In the genomic region with DNA sequence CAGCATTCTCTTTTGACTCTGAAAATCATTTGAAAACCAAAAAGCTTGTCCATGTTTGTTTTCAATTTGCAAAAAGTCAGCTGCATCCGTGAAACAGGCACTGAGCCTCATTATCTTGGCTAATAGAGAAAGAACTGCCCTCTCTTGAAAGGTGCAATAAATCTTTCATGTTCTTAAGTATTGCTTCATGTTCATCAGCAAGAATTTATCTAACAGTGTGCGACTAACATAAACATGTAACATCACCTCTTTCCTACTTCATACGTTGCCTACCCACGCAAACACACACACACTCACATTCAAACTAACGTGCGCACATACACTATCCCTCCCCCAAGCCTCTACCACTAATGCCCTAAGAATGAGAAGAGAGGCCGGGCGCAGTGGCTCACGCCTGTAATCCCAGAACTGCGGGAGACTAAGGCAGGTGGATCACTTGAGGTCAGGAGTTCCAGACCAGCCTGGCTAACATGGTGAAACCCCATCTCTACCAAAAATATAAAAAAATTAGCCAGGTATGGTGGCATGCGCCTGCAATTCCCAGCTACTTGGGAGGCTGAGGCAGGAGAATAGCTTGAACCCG, we compare ENCODE assay signal across 23 cellular contexts.
DNase-seq lines count a peak whose midpoint lies in the region; ATAC-seq and TF ChIP-seq lines count a peak whose summit lies in the region.
"Had no signal": no experiment of that assay in that cellular context is flagged by ENCODE, and none has a peak within 500 bp of the region (broad histone marks: within the 10 kb centered on the region; RNA-seq: fewer than 3 reads in every experiment).

No MANE protein-coding gene starts in this region.

- H3K9me3 Mint-ChIP-seq in brain: peaks cover 0 to 3% (median 0%) of the 10 kb centered on the region in 5 experiments
- H3K9me3 Mint-ChIP-seq: endodermal cell, HFFc6 had no signal

- H3K9me3 ChIP-seq in SK-N-SH (no peaks in the 10 kb centered on the region), prostate gland (no peaks in the 10 kb centered on the region), PC-3 (ENCODE audit: low read length) (no peaks in the 10 kb centered on the region)
- H3K9me3 ChIP-seq: BE2C, breast epithelium, colonic mucosa, esophagus squamous epithelium, Peyer's patch, SJCRH30 had no signal

- CTCF ChIA-PET in SK-N-SH (lab: Yijun Ruan, JAX) (no interaction called here), PC-3 (lab: Charles Lee) (no interaction called here)

- TF ChIP-seq POLR2A in prostate gland (IDR thresholded peaks at IDR 0.05): no peak

- no TSS peak for BruUV-seq in PC-3 (replicated peaks; lab: Mats Ljungman, UMichigan)

- H3K27me3 ChIP-seq in SK-N-SH (ENCODE audit: insufficient read depth): no peaks in the 10 kb centered on the region
- H3K27me3 ChIP-seq in prostate gland (replicated peaks; ENCODE audit: insufficient read depth): no peaks in the 10 kb centered on the region
- no peaks in the 10 kb centered on the region for H3K27me3 ChIP-seq in PC-3 (ENCODE audit: low read length)
- H3K27me3 ChIP-seq: BE2C, breast epithelium, colonic mucosa, esophagus squamous epithelium, Peyer's patch, SJCRH30 had no signal

- no peak for ATAC-seq in SK-N-SH treated with all-trans-retinoic acid at 6 μM for 48 hours
- ATAC-seq in PC-3: no peak
- ATAC-seq: activated T-cell treated with anti-CD3 and anti-CD28 coated beads, Interleukin-2, amount 50 U/mL, for 4 hours had no signal

- TF ChIP-seq EP300 in SK-N-SH (IDR thresholded peaks at IDR 0.05; ENCODE audit: borderline replicate concordance in 1 of 2, low read depth in 1 of 2, low read length in 1 of 2): peak in 1 of 2 experiments; percentile 80; a peak in 1 of 4 replicates

- H3K79me2 ChIP-seq in SK-N-SH (ENCODE audit: insufficient read depth): no peaks in the 10 kb centered on the region
- H3K79me2 ChIP-seq in PC-3 (ENCODE audit: low read length): no peaks in the 10 kb centered on the region

- no peak for DNase-seq in SK-N-SH
- DNase-seq in left kidney (ENCODE audit: low read depth, low spot score): peak; percentile 59
- DNase-seq in NCI-H774 (lab: John Stamatoyannopoulos, UW): no peak
- DNase-seq in prostate gland (ENCODE audit: low spot score): no peak
- no peak for DNase-seq in PC-3
- DNase-seq in coronary artery (ENCODE audit: low spot score): no peak
- DNase-seq: activated CD4-positive, alpha-beta T cell treated with anti-CD3 and anti-CD28 coated beads for 48 hours; activated naive CD4-positive, alpha-beta T cell; activated T-cell treated with anti-CD3 and anti-CD28 coated beads, Interleukin-2, amount 50 U/mL, for 4 hours; BE2C; colonic mucosa; endodermal cell; esophagus squamous epithelium; GDM1; HFFc6; NCI-H2171; Peyer's patch; SJCRH30; trophoblast cell had no signal

- peak overlapping the region in 4 of 5 experiments; percentile 22 to 73 (median 36) for H3K27ac Mint-ChIP-seq in brain
- H3K27ac Mint-ChIP-seq: endodermal cell, HFFc6 had no signal

- TF ChIP-seq RAD21 in SK-N-SH (IDR thresholded peaks at IDR 0.05; ENCODE audit: low read length): no peak; the same call in 1 of the 2 replicates

- intact Hi-C loops in prostate gland (cut with DNase I): no loop called here
- intact Hi-C loops in PC-3 (cut with micrococcal nuclease): no loop called here

- H3K4me1 Mint-ChIP-seq in brain: peaks cover 57% of the 10 kb centered on the region

- H3F3A ChIP-seq in SK-N-SH (replicated peaks; ENCODE audit: insufficient read depth) (no peaks in the 10 kb centered on the region), PC-3 (ENCODE audit: low read length, unreplicated experiment) (no peaks in the 10 kb centered on the region)

- no peaks in the 10 kb centered on the region for H3K9me2 ChIP-seq in SK-N-SH
- no peaks in the 10 kb centered on the region for H3K9me2 ChIP-seq in PC-3 (replicated peaks; ENCODE audit: low read length)

- H4K20me1 ChIP-seq in SK-N-SH (ENCODE audit: insufficient read depth) (no peaks in the 10 kb centered on the region), PC-3 (ENCODE audit: low read length) (no peaks in the 10 kb centered on the region)

- peak overlapping the region in 1 of 5 experiments; percentile 6 for H3K4me3 Mint-ChIP-seq in brain
- H3K4me3 Mint-ChIP-seq: activated T-cell treated with anti-CD3 and anti-CD28 coated beads, Interleukin-2, amount 50 U/mL, for 4 hours; endodermal cell; HFFc6 had no signal

- H3K36me3 ChIP-seq in SK-N-SH (replicated peaks in 1 of 2; ENCODE audit: control insufficient read depth in 1 of 2, insufficient read depth in 2 of 2, low read length in 1 of 2) (no peaks in the 10 kb centered on the region), prostate gland (no peaks in the 10 kb centered on the region), PC-3 (ENCODE audit: low read depth, low read length) (no peaks in the 10 kb centered on the region)
- H3K36me3 ChIP-seq: BE2C, breast epithelium, colonic mucosa, esophagus squamous epithelium, Peyer's patch, SJCRH30 had no signal

- TF ChIP-seq CTCF in SK-N-SH (IDR thresholded peaks at IDR 0.05): no peak
- no peak for TF ChIP-seq CTCF in brain (conservative IDR thresholded peaks at IDR 0.05)
- no peak for TF ChIP-seq CTCF in prostate gland (IDR thresholded peaks at IDR 0.05)
- no peak for TF ChIP-seq CTCF in PC-3 (conservative IDR thresholded peaks at IDR 0.05; ENCODE audit: low read depth, low read length)
- TF ChIP-seq CTCF in coronary artery (IDR thresholded peaks at IDR 0.05): no peak

- H3K27me3 Mint-ChIP-seq in brain: peaks cover 3% of the 10 kb centered on the region

- H3K27ac ChIP-seq in SK-N-SH (ENCODE audit: low read depth in 2 of 2, low read length in 1 of 2): peak overlapping the region in 1 of 2 experiments; percentile 85; a peak in 2 of 4 replicates
- no peak overlapping the region for H3K27ac ChIP-seq in prostate gland
- H3K27ac ChIP-seq in PC-3 (ENCODE audit: low read length): no peak overlapping the region
- H3K27ac ChIP-seq in coronary artery: no peak overlapping the region
- H3K27ac ChIP-seq: breast epithelium, colonic mucosa, esophagus squamous epithelium, Peyer's patch, SJCRH30 had no signal

- H3K9ac ChIP-seq in SK-N-SH (no peak overlapping the region), PC-3 (ENCODE audit: low read length) (no peak overlapping the region)

- H3K4me1 ChIP-seq in SK-N-SH (ENCODE audit: control insufficient read depth in 1 of 2, insufficient read depth in 2 of 2, low read depth in 1 of 2, low read length in 1 of 2) (peaks cover 34 to 41% of the 10 kb centered on the region in 2 experiments; a peak in 3 of 4 replicates), prostate gland (replicated peaks) (no peaks in the 10 kb centered on the region), PC-3 (ENCODE audit: insufficient read depth, low read length) (no peaks in the 10 kb centered on the region)
- H3K4me1 ChIP-seq: breast epithelium, colonic mucosa, esophagus squamous epithelium, Peyer's patch had no signal

- H2AFZ ChIP-seq in SK-N-SH (ENCODE audit: low read depth): no peak overlapping the region
- H2AFZ ChIP-seq in PC-3 (ENCODE audit: low read length): no peak overlapping the region

- no peak overlapping the region for H3K4me2 ChIP-seq in SK-N-SH
- H3K4me2 ChIP-seq in PC-3 (ENCODE audit: low read length): no peak overlapping the region

- no peaks in the 10 kb centered on the region for H3K36me3 Mint-ChIP-seq in brain

- POLR2A ChIA-PET in SK-N-SH (lab: Yijun Ruan, JAX) (no interaction called here), PC-3 (lab: Charles Lee; ENCODE audit: unreplicated experiment) (no interaction called here)

- H3K4me3 ChIP-seq in SK-N-SH (ENCODE audit: low read depth in 2 of 2, low read length in 1 of 2): no peak overlapping the region
- H3K4me3 ChIP-seq in prostate gland: no peak overlapping the region
- H3K4me3 ChIP-seq in PC-3 (ENCODE audit: low read length): no peak overlapping the region
- H3K4me3 ChIP-seq in coronary artery: no peak overlapping the region
- H3K4me3 ChIP-seq: breast epithelium, colonic mucosa, esophagus squamous epithelium, lung, Peyer's patch, SJCRH30 had no signal

- WGBS in SK-N-SH (ENCODE audit: low lambda C conversion rate): 89% methylated on average over 12 of the region's 12 CpGs
- 82% methylated on average over 12 of the region's 12 CpGs for WGBS in prostate gland

TF ChIP-seq in SK-N-SH treated with all-trans-retinoic acid at 6 μM for 48 hours, 23 proteins besides CTCF, POLR2A, EP300 and RAD21:
- TF ChIP-seq ISL1 (CRISPR knock-in tag; IDR thresholded peaks at IDR 0.05): 0 out of 2 replicates have a peak, but pooled peaks have one; percentile 38
- no peak for TF ChIP-seq ZC3H10 (CRISPR knock-in tag; IDR thresholded peaks at IDR 0.05)

TF ChIP-seq in SK-N-SH, 30 proteins besides CTCF, POLR2A, EP300 and RAD21 (continues in another document):
- no peak for TF ChIP-seq MEF2A (IDR thresholded peaks at IDR 0.05; ENCODE audit: borderline replicate concordance, low read depth)
- TF ChIP-seq POLR2AphosphoS5 (IDR thresholded peaks at IDR 0.05; ENCODE audit: low read depth, low read length): no peak
- no peak for TF ChIP-seq MXI1 (IDR thresholded peaks at IDR 0.05; ENCODE audit: low read depth, low read length)
- TF ChIP-seq, protein P1, sequence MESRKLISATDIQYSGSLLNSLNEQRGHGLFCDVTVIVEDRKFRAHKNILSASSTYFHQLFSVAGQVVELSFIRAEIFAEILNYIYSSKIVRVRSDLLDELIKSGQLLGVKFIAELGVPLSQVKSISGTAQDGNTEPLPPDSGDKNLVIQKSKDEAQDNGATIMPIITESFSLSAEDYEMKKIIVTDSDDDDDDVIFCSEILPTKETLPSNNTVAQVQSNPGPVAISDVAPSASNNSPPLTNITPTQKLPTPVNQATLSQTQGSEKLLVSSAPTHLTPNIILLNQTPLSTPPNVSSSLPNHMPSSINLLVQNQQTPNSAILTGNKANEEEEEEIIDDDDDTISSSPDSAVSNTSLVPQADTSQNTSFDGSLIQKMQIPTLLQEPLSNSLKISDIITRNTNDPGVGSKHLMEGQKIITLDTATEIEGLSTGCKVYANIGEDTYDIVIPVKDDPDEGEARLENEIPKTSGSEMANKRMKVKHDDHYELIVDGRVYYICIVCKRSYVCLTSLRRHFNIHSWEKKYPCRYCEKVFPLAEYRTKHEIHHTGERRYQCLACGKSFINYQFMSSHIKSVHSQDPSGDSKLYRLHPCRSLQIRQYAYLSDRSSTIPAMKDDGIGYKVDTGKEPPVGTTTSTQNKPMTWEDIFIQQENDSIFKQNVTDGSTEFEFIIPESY (IDR thresholded peaks at IDR 0.05; ENCODE audit: borderline replicate concordance, low read depth): no peak
- no peak for TF ChIP-seq CHD2 (IDR thresholded peaks at IDR 0.05; ENCODE audit: low read length, partially characterized antibody)
- TF ChIP-seq RXRA (IDR thresholded peaks at IDR 0.05; ENCODE audit: borderline replicate concordance, low read depth): no peak
- TF ChIP-seq, protein P2, sequence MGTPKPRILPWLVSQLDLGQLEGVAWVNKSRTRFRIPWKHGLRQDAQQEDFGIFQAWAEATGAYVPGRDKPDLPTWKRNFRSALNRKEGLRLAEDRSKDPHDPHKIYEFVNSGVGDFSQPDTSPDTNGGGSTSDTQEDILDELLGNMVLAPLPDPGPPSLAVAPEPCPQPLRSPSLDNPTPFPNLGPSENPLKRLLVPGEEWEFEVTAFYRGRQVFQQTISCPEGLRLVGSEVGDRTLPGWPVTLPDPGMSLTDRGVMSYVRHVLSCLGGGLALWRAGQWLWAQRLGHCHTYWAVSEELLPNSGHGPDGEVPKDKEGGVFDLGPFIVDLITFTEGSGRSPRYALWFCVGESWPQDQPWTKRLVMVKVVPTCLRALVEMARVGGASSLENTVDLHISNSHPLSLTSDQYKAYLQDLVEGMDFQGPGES (IDR thresholded peaks at IDR 0.05; ENCODE audit: low read depth, low read length): no peak
